ENCODE assay signal across 9 cellular contexts in genomic region chr19:17687857-17688784, GRCh38. TPM values are rescaled to one million over a fixed set of nuclear protein-coding genes. Genes with fewer than 3 reads are reported as not detected.
DNase-seq lines count a peak whose midpoint lies in the region; ATAC-seq and TF ChIP-seq lines count a peak whose summit lies in the region.
"Had no signal": no experiment of that assay in that cellular context is flagged by ENCODE, and none has a peak within 500 bp of the region (broad histone marks: within the 10 kb centered on the region; RNA-seq: fewer than 3 reads in every experiment).

TSS of gene UNC13A (minus strand) at chr19:17688354. CDS start at chr19:17688199, 155 bp downstream.

- no peak within 1 kb of the TSS for H3K27ac Mint-ChIP-seq in activated B cell treated with CpG ODN at 0.5 μM for 24 hours
- H3K27ac Mint-ChIP-seq in central memory CD8-positive, alpha-beta T cell (ENCODE audit: low read depth), result no peak within 1 kb of the TSS
- no peak within 1 kb of the TSS for H3K27ac Mint-ChIP-seq in stimulated activated naive CD8-positive, alpha-beta T cell treated with anti-CD3 and anti-CD28 coated beads, Interleukin-15, amount 100 ng/mL, for 72 hours

- peak within 1 kb of the TSS; percentile 11 for H3K4me3 Mint-ChIP-seq in activated B cell treated with CpG ODN at 0.5 μM for 24 hours
- H3K4me3 Mint-ChIP-seq in central memory CD8-positive, alpha-beta T cell, result peak within 1 kb of the TSS; percentile 34
- peak within 1 kb of the TSS; percentile 4 to 6 for H3K4me3 Mint-ChIP-seq in stimulated activated naive CD8-positive, alpha-beta T cell treated with anti-CD3 and anti-CD28 coated beads, Interleukin-15, amount 100 ng/mL, for 72 hours

- DNase-seq in COLO829 (ENCODE audit: low spot score), result peak; percentile 62
- peak; percentile 36 for DNase-seq in M059J (ENCODE audit: low read depth)
- DNase-seq in activated B cell treated with CpG ODN at 0.5 μM for 24 hours, result peak; percentile 48
- DNase-seq in central memory CD8-positive, alpha-beta T cell (ENCODE audit: low spot score in 2 of 2), result peak; percentile 15 to 33
- DNase-seq in lower lobe of right lung, result peak; percentile 51
- DNase-seq in stimulated activated naive CD8-positive, alpha-beta T cell treated with anti-CD3 and anti-CD28 coated beads, Interleukin-15, amount 100 ng/mL, for 72 hours, result peak; percentile 34 to 40

- intact Hi-C loops in activated B cell treated with CpG ODN at 0.5 μM for 24 hours (cut with micrococcal nuclease) (loop anchor here (5.0 to 10.0 kb wide), 2 partner anchors 63 to 169 kb away; partner anchors contain the start of gene RPL18A), lower lobe of right lung (cut with DNase I) (no loop called here)

- H3K4me3 ChIP-seq in lower lobe of right lung, result peak within 1 kb of the TSS; percentile 19
- H3K4me3 ChIP-seq: lung had no signal

- H3K9me3 Mint-ChIP-seq in activated B cell treated with CpG ODN at 0.5 μM for 24 hours, result no peaks in the 10 kb centered on the region
- H3K9me3 Mint-ChIP-seq in central memory CD8-positive, alpha-beta T cell, result no peaks in the 10 kb centered on the region
- no peaks in the 10 kb centered on the region for H3K9me3 Mint-ChIP-seq in stimulated activated naive CD8-positive, alpha-beta T cell treated with anti-CD3 and anti-CD28 coated beads, Interleukin-15, amount 100 ng/mL, for 72 hours

- CTCF ChIA-PET in activated B cell treated with CpG ODN at 0.5 μM for 24 hours (lab: Charles Lee), result no interaction called here

- POLR2A ChIA-PET in activated B cell treated with CpG ODN at 0.5 μM for 24 hours (lab: Charles Lee), result no interaction called here

- ATAC-seq in activated B cell treated with CpG ODN at 0.5 μM for 24 hours (ENCODE audit: low read depth) (peak; percentile 90), lower lobe of right lung (peak; percentile 62 to 74), GM18505 (IDR thresholded peaks at IDR 0.05; ENCODE audit: unreplicated experiment) (no peak), GM21390 (IDR thresholded peaks at IDR 0.05; ENCODE audit: unreplicated experiment) (no peak)
- peak; percentile 40 for ATAC-seq in central memory CD8-positive, alpha-beta T cell (replicated peaks; ENCODE audit: extremely low read depth, poor library complexity, severe bottlenecking)
- ATAC-seq in stimulated activated naive CD8-positive, alpha-beta T cell treated with anti-CD3 and anti-CD28 coated beads, Interleukin-15, amount 100 ng/mL, for 72 hours, result peak; percentile 70

- peaks cover 66% of the 10 kb centered on the region for H3K27me3 ChIP-seq in lower lobe of right lung (ENCODE audit: low read depth)

- no peak for TF ChIP-seq CTCF in activated B cell treated with CpG ODN at 0.5 μM for 24 hours (IDR thresholded peaks at IDR 0.05)
- TF ChIP-seq CTCF in lower lobe of right lung (IDR thresholded peaks at IDR 0.05), result no peak

- no peak for TF ChIP-seq POLR2A in GM18505 (IDR thresholded peaks at IDR 0.05; ENCODE audit: borderline replicate concordance, extremely low read depth, insufficient read depth, insufficient read length)

- H3K4me1 Mint-ChIP-seq in activated B cell treated with CpG ODN at 0.5 μM for 24 hours, result peaks cover 18% of the 10 kb centered on the region
- peaks cover 16% of the 10 kb centered on the region for H3K4me1 Mint-ChIP-seq in central memory CD8-positive, alpha-beta T cell
- H3K4me1 Mint-ChIP-seq in stimulated activated naive CD8-positive, alpha-beta T cell treated with anti-CD3 and anti-CD28 coated beads, Interleukin-15, amount 100 ng/mL, for 72 hours, result peaks cover 19% of the 10 kb centered on the region

- no peaks in the 10 kb centered on the region for H3K36me3 ChIP-seq in lower lobe of right lung

- no peaks in the 10 kb centered on the region for H3K9me3 ChIP-seq in lower lobe of right lung

- no peak within 1 kb of the TSS for H3K27ac ChIP-seq in lower lobe of right lung

- peaks cover 15% of the 10 kb centered on the region for H3K4me1 ChIP-seq in lower lobe of right lung

- H3K27me3 Mint-ChIP-seq in activated B cell treated with CpG ODN at 0.5 μM for 24 hours, result peaks cover 62% of the 10 kb centered on the region
- H3K27me3 Mint-ChIP-seq in central memory CD8-positive, alpha-beta T cell, result peaks cover 85% of the 10 kb centered on the region
- H3K27me3 Mint-ChIP-seq in stimulated activated naive CD8-positive, alpha-beta T cell treated with anti-CD3 and anti-CD28 coated beads, Interleukin-15, amount 100 ng/mL, for 72 hours, result peaks cover 82% of the 10 kb centered on the region

- H3K36me3 Mint-ChIP-seq in activated B cell treated with CpG ODN at 0.5 μM for 24 hours (ENCODE audit: low read depth), result no peaks in the 10 kb centered on the region
- no peaks in the 10 kb centered on the region for H3K36me3 Mint-ChIP-seq in central memory CD8-positive, alpha-beta T cell (ENCODE audit: insufficient read depth)

RNA-seq across cellular contexts. Expression of gene UNC13A, which starts in this region (rescaled TPM):
- total RNA-seq in M059J (2014; rRNA removed; shearing (Covaris generic)), result 0.05 TPM in 1 of 2 replicates, not detected in the other
- 0.02 and 0.04 TPM in 2 replicates for total RNA-seq in activated B cell treated with CpG ODN at 0.5 μM for 24 hours
- total RNA-seq in lower lobe of right lung, result 0.21 TPM

Comparison
In these comparisons a context has a peak if more than half of its experiments do, and no peak if none do; other contexts are left out.
1. Peak in DNase-seq in M059J; RNA of the gene not detected or under 1 TPM.
2. Peak in DNase-seq and ATAC-seq in activated B cell treated with CpG ODN at 0.5 μM for 24 hours; RNA of the gene not detected or under 1 TPM.
3. Peak in DNase-seq, ATAC-seq and H3K4me3 ChIP-seq in lower lobe of right lung; RNA of the gene not detected or under 1 TPM.
4. ATAC-seq: peak in central memory CD8-positive, alpha-beta T cell (single experiment) and stimulated activated naive CD8-positive, alpha-beta T cell treated with anti-CD3 and anti-CD28 coated beads, Interleukin-15, amount 100 ng/mL, for 72 hours (single experiment); none in GM18505 (single experiment) and GM21390 (single experiment).
5. Peak in every context shown above with its lines, with median percentiles within 50 percentile points of each other: DNase-seq and H3K4me3 Mint-ChIP-seq.